8 cellular contexts compared by ENCODE assay signal in the genomic region with DNA sequence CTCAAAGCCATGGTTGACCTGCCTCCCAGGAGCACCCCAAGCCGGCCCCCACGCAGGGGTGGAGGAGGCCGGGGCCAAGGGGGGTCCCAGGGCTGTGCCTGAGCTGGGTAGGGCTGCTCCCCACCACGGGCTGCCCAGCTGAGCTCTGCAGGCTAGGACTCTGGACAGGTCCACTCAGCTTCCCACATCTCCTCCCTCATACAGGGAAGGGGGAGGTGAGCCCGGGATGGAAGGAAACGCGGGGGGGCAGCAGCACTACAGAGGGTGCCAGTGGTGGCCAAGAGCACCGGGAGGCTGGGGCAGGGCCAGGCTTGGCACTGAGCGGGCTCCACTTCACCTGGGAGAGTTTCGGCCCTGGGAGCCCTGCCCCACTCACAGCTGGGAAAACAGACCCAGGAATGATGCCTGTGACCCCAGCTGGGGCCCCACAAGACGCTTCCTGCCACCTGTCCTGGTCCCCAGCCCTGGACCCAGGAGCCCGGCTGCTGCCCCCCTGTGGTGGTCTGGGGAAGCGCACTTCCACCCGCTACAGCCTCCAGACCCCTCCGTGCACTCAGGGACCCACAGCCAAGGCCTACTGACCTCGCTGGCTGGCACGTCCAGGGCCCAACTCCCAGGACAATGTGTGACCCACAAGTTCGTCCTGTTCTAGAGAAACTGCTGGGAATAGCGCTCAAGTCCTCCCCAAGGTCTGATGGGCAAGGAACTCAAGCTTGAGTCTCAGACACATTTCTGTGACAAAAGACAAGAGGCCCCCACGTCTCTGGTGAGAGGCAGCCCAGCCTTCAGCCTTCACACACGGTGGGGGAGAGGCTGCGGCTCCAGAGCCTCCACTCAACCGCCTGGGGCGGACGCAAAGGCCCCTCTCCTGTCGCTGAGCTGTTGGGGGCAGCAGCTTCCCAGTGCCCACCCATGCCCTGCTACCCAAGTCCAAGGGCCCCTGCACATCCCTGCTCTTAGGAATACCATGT. TPM values are rescaled to one million over a fixed set of nuclear protein-coding genes. Genes with fewer than 3 reads are reported as not detected.
DNase-seq lines count a peak whose midpoint lies in the region; ATAC-seq and TF ChIP-seq lines count a peak whose summit lies in the region.

No MANE protein-coding gene starts in this region.

- peak overlapping the region; percentile 65 for H3K27ac Mint-ChIP-seq in activated CD8-positive, alpha-beta memory T cell treated with anti-CD3 and anti-CD28 coated beads, Interleukin-2, amount 10 ng/mL, durations not matched to agents 7 days and 5 days

- peaks cover 20 to 28% of the 10 kb centered on the region in 2 experiments for H3K4me1 ChIP-seq in neutrophil (ENCODE audit: control insufficient read depth in 1 of 2, insufficient read depth in 1 of 2, low read depth in 1 of 2, low read length in 1 of 2)
- H3K4me1 ChIP-seq in thoracic aorta (ENCODE audit: control insufficient read depth in 1 of 2, low read depth in 2 of 2) = peaks cover 22 to 29% of the 10 kb centered on the region in 2 donors

- H3K9me3 Mint-ChIP-seq in activated CD8-positive, alpha-beta memory T cell treated with anti-CD3 and anti-CD28 coated beads, Interleukin-2, amount 10 ng/mL, durations not matched to agents 7 days and 5 days (ENCODE audit: low read depth) = no peaks in the 10 kb centered on the region

- H3K9me3 ChIP-seq in AG04450 (ENCODE audit: control insufficient read depth, insufficient read depth, low read length) (peaks cover 4% of the 10 kb centered on the region; the same call in 1 of the 2 replicates), neutrophil (no peaks in the 10 kb centered on the region), thoracic aorta (no peaks in the 10 kb centered on the region)

- H3K27me3 ChIP-seq in AG04450 (ENCODE audit: control insufficient read depth, insufficient read depth, low read length) (no peaks in the 10 kb centered on the region), neutrophil (peaks cover 17% of the 10 kb centered on the region), thoracic aorta (replicated peaks; ENCODE audit: insufficient read depth) (no peaks in the 10 kb centered on the region)

- H3K36me3 ChIP-seq in neutrophil = peaks cover 20% of the 10 kb centered on the region
- peaks cover 7% of the 10 kb centered on the region for H3K36me3 ChIP-seq in thoracic aorta

- DNase-seq in AG04450 (ENCODE audit: low read depth, low spot score) = no peak
- DNase-seq in GM19240 (ENCODE audit: insufficient read length, low spot score) = peak; percentile 69
- DNase-seq in NCI-H69 (lab: John Stamatoyannopoulos, UW) = peak; percentile 69
- DNase-seq in activated CD8-positive, alpha-beta memory T cell treated with anti-CD3 and anti-CD28 coated beads, Interleukin-2, amount 10 ng/mL, durations not matched to agents 7 days and 5 days = peak; percentile 87
- peak; percentile 51 for DNase-seq in epithelial cell of esophagus (ENCODE audit: low read depth)
- no peak for DNase-seq in thoracic aorta (ENCODE audit: low spot score)

- peak; percentile 40 for ATAC-seq in activated CD8-positive, alpha-beta memory T cell treated with anti-CD3 and anti-CD28 coated beads, Interleukin-2, amount 10 ng/mL, durations not matched to agents 7 days and 5 days
- ATAC-seq in thoracic aorta (ENCODE audit: insufficient number of reproducible peaks, low FRiP score, low read depth) (no peak), HG03439 (IDR thresholded peaks at IDR 0.05; ENCODE audit: unreplicated experiment) (no peak)

- CTCF ChIA-PET in AG04450 (lab: Charles Lee) = interaction anchor here (0.6 to 1.6 kb wide), 15 partner anchors 10 to 47 kb away, joined by 3 to 10 read pairs (median 3); no protein-coding TSS in a partner anchor
- CTCF ChIA-PET in activated CD8-positive, alpha-beta memory T cell treated with anti-CD3 and anti-CD28 coated beads, Interleukin-2, amount 10 ng/mL, durations not matched to agents 7 days and 5 days (lab: Charles Lee) = interaction anchor here (0.6 to 5.8 kb wide), 33 partner anchors 9 to 537 kb away, joined by 3 to 42 read pairs (median 4); a partner anchor contains a TSS

- POLR2A ChIA-PET in AG04450 (lab: Yijun Ruan, JAX) = interaction anchor here (0.6 to 1.8 kb wide), 7 partner anchors 9 to 61 kb away, joined by 3 to 6 read pairs (median 3); a partner anchor contains a TSS

- H3K36me3 Mint-ChIP-seq in activated CD8-positive, alpha-beta memory T cell treated with anti-CD3 and anti-CD28 coated beads, Interleukin-2, amount 10 ng/mL, durations not matched to agents 7 days and 5 days = peaks cover 7% of the 10 kb centered on the region

- H3K4me3 Mint-ChIP-seq in activated CD8-positive, alpha-beta memory T cell treated with anti-CD3 and anti-CD28 coated beads, Interleukin-2, amount 10 ng/mL, durations not matched to agents 7 days and 5 days = peak overlapping the region; percentile 30

- TF ChIP-seq CTCF in AG04450 (IDR thresholded peaks at IDR 0.05; ENCODE audit: low read depth, low read length) (peak; percentile 93), epithelial cell of esophagus (IDR thresholded peaks at IDR 0.05; ENCODE audit: insufficient read depth, low read depth, low read length, missing control alignments) (peak; percentile 87), neutrophil (IDR thresholded peaks at IDR 0.05) (peak; percentile 84), thoracic aorta (IDR thresholded peaks at IDR 0.05) (peak; percentile 98)

- peaks cover 42% of the 10 kb centered on the region for H3K4me1 Mint-ChIP-seq in activated CD8-positive, alpha-beta memory T cell treated with anti-CD3 and anti-CD28 coated beads, Interleukin-2, amount 10 ng/mL, durations not matched to agents 7 days and 5 days

- no peaks in the 10 kb centered on the region for H3K27me3 Mint-ChIP-seq in activated CD8-positive, alpha-beta memory T cell treated with anti-CD3 and anti-CD28 coated beads, Interleukin-2, amount 10 ng/mL, durations not matched to agents 7 days and 5 days

- H3K27ac ChIP-seq in AG04450 (ENCODE audit: low read depth, low read length) (no peak overlapping the region), neutrophil (peak overlapping the region; percentile 27), thoracic aorta (no peak overlapping the region)

- H3K4me3 ChIP-seq in AG04450 (ENCODE audit: low read depth, low read length) (peak overlapping the region; percentile 13; the same call in 1 of the 2 replicates), epithelial cell of esophagus (ENCODE audit: low read length) (no peak overlapping the region), neutrophil (ENCODE audit: low read depth in 1 of 2, low read length in 1 of 2) (no peak overlapping the region), thoracic aorta (no peak overlapping the region)

RNA-seq across cellular contexts. Expression of a gene that starts 3.0 kb away (rescaled TPM):
- polyA plus RNA-seq in AG04450 (2011; rRNA removed) = 54.3 and 71.2 TPM in 2 replicates
- polyA minus RNA-seq in AG04450 (2011; rRNA and poly(A)+ RNA removed) = 17.7 and 23.9 TPM in 2 replicates
- total RNA-seq in activated CD8-positive, alpha-beta memory T cell treated with anti-CD3 and anti-CD28 coated beads, Interleukin-2, amount 10 ng/mL, durations not matched to agents 7 days and 5 days = 100 to 1,000 TPM; 139 to 141 TPM
- 10 to 100 TPM; 43.5 to 94.5 TPM for total RNA-seq in thoracic aorta

RNA-seq across cellular contexts. Expression of a gene that starts 13.7 kb away (rescaled TPM):
- polyA plus RNA-seq in AG04450 (2011; rRNA removed) = 186 and 275 TPM in 2 replicates
- 171 and 233 TPM in 2 replicates for polyA minus RNA-seq in AG04450 (2011; rRNA and poly(A)+ RNA removed)
- total RNA-seq in activated CD8-positive, alpha-beta memory T cell treated with anti-CD3 and anti-CD28 coated beads, Interleukin-2, amount 10 ng/mL, durations not matched to agents 7 days and 5 days = under 1 TPM in 1 of 2 experiments, not detected in 1; 0.61 TPM
- 100 to 1,000 TPM; 239 to 326 TPM for total RNA-seq in thoracic aorta

RNA-seq across cellular contexts. Expression of a gene that starts 22.8 kb away (rescaled TPM):
- 8.9 and 13.6 TPM in 2 replicates for polyA plus RNA-seq in AG04450 (2011; rRNA removed)
- 7.7 and 9.2 TPM in 2 replicates for polyA minus RNA-seq in AG04450 (2011; rRNA and poly(A)+ RNA removed)
- total RNA-seq in activated CD8-positive, alpha-beta memory T cell treated with anti-CD3 and anti-CD28 coated beads, Interleukin-2, amount 10 ng/mL, durations not matched to agents 7 days and 5 days = 10 to 100 TPM; 35.2 to 42.0 TPM
- 100 to 1,000 TPM in 1 of 2 donors, 10 to 100 TPM in 1; 66.2 to 101 TPM for total RNA-seq in thoracic aorta

RNA-seq across cellular contexts. Expression of a gene that starts 27.1 kb away (rescaled TPM):
- 169 and 181 TPM in 2 replicates for polyA plus RNA-seq in AG04450 (2011; rRNA removed)
- 49.4 and 57.8 TPM in 2 replicates for polyA minus RNA-seq in AG04450 (2011; rRNA and poly(A)+ RNA removed)
- total RNA-seq in activated CD8-positive, alpha-beta memory T cell treated with anti-CD3 and anti-CD28 coated beads, Interleukin-2, amount 10 ng/mL, durations not matched to agents 7 days and 5 days = 100 to 1,000 TPM; 120 to 124 TPM
- 100 to 1,000 TPM; 214 to 313 TPM for total RNA-seq in thoracic aorta

RNA-seq across cellular contexts. Expression of a gene that starts 35.1 kb away (rescaled TPM):
- 131 and 140 TPM in 2 replicates for polyA plus RNA-seq in AG04450 (2011; rRNA removed)
- 58.6 and 62.5 TPM in 2 replicates for polyA minus RNA-seq in AG04450 (2011; rRNA and poly(A)+ RNA removed)
- total RNA-seq in activated CD8-positive, alpha-beta memory T cell treated with anti-CD3 and anti-CD28 coated beads, Interleukin-2, amount 10 ng/mL, durations not matched to agents 7 days and 5 days = 100 to 1,000 TPM in 1 of 2 experiments, 10 to 100 TPM in 1; 95.2 to 130 TPM
- 100 to 1,000 TPM in 1 of 2 donors, 10 to 100 TPM in 1; 96.9 to 121 TPM for total RNA-seq in thoracic aorta

Comparison
In these comparisons a context has a peak if more than half of its experiments do, and no peak if none do; other contexts are left out.
1. DNase-seq: peak in GM19240 (single experiment), NCI-H69 (single experiment), activated CD8-positive, alpha-beta memory T cell treated with anti-CD3 and anti-CD28 coated beads, Interleukin-2, amount 10 ng/mL, durations not matched to agents 7 days and 5 days (single experiment) and epithelial cell of esophagus (single experiment); none in AG04450 (single experiment) and thoracic aorta (single experiment).
2. RNA of a gene that starts 13.7 kb away (total RNA-seq): 239 to 326 TPM in thoracic aorta; 0.61 TPM in activated CD8-positive, alpha-beta memory T cell treated with anti-CD3 and anti-CD28 coated beads, Interleukin-2, amount 10 ng/mL, durations not matched to agents 7 days and 5 days; every median in the first group is over 100 times any median in the second.
3. Peak in every context shown above with its lines, with median percentiles within 50 percentile points of each other: CTCF ChIP-seq.